1 cellular context compared by ENCODE assay signal in the genomic region with DNA sequence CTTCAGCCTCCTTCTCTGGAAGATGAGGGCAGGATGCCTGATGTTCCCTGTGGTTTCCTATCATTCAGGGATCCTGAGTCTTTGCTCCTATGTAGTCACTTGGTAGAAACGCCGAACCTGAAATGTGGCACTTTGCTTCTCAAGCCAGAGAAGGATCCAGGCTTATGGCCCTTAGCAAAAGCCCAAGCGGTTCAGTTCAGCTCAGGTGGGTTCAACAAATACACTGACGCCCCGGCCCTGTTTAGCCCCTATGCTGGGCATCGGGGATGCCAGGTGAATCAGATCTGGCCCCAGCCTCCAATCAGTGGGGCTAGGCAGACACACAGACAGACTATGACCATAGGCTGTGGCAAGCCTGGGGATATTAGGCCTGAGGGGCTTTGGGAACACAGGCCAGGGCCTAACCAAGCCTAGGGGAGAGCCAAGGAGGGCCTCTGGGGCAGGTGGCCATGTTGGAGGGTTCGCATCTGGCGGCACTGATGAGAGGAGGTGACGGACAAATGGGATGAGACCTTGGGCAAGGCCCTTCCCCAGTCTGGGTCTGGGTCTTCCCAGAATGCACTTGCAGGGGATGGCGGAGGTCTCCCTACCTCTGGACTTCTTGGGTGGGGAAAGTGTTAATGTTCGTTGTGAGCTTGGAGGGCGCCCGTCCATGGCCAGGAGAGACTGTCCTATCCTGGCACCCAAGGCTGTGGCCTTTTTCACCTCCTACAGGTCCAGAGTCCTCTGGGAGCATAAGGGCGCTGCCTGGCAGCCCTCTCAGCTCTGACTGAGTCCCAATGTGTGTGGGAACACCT.
TF ChIP-seq lines count a peak whose summit lies in the region.

No MANE protein-coding gene starts in this region.

TF ChIP-seq in IMR-90, 13 proteins besides CTCF, POLR2A, EP300 and RAD21:
- TF ChIP-seq SMC3 (IDR thresholded peaks at IDR 0.05; ENCODE audit: low read depth, low read length) (no peak), MXI1 (IDR thresholded peaks at IDR 0.05; ENCODE audit: borderline replicate concordance, low read depth, low read length) (no peak), BHLHE40 (IDR thresholded peaks at IDR 0.05; ENCODE audit: low read depth, low read length) (no peak), MAFK (IDR thresholded peaks at IDR 0.05; ENCODE audit: low read depth, low read length) (no peak), RCOR1 (IDR thresholded peaks at IDR 0.05; ENCODE audit: insufficient replicate concordance, low read length) (no peak), RFX5 (IDR thresholded peaks at IDR 0.05; ENCODE audit: low read depth, low read length) (no peak), MAZ (IDR thresholded peaks at IDR 0.05; ENCODE audit: borderline replicate concordance, low read depth, low read length) (no peak), CHD1 (IDR thresholded peaks at IDR 0.05; ENCODE audit: low read depth, low read length) (no peak), CEBPB (IDR thresholded peaks at IDR 0.05; ENCODE audit: low read depth, low read length) (no peak), FOS (IDR thresholded peaks at IDR 0.05; ENCODE audit: low read depth, low read length) (no peak), NFE2L2 (IDR thresholded peaks at IDR 0.05; ENCODE audit: low read depth, low read length) (no peak)
- TF ChIP-seq, protein P1, sequence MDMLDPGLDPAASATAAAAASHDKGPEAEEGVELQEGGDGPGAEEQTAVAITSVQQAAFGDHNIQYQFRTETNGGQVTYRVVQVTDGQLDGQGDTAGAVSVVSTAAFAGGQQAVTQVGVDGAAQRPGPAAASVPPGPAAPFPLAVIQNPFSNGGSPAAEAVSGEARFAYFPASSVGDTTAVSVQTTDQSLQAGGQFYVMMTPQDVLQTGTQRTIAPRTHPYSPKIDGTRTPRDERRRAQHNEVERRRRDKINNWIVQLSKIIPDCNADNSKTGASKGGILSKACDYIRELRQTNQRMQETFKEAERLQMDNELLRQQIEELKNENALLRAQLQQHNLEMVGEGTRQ (IDR thresholded peaks at IDR 0.05; ENCODE audit: low read depth, low read length) = no peak
- TF ChIP-seq, protein P2, sequence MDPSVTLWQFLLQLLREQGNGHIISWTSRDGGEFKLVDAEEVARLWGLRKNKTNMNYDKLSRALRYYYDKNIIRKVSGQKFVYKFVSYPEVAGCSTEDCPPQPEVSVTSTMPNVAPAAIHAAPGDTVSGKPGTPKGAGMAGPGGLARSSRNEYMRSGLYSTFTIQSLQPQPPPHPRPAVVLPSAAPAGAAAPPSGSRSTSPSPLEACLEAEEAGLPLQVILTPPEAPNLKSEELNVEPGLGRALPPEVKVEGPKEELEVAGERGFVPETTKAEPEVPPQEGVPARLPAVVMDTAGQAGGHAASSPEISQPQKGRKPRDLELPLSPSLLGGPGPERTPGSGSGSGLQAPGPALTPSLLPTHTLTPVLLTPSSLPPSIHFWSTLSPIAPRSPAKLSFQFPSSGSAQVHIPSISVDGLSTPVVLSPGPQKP (IDR thresholded peaks at IDR 0.05; ENCODE audit: borderline replicate concordance, low read depth, low read length) = no peak
TF ChIP-seq in IMR-90: peak in this region for 0.
